ENCODE assay signal across 1 cellular context in genomic region chr11:63250162-63251050, GRCh38.
TF ChIP-seq lines count a peak whose summit lies in the region.

No MANE protein-coding gene starts in this region.

TF ChIP-seq in HepG2, 621 proteins besides CTCF, POLR2A, EP300 and RAD21 (continued from another document and continues in another):
- TF ChIP-seq POGK (CRISPR knock-in tag; conservative IDR thresholded peaks at IDR 0.05) (no peak), SAFB2 (CRISPR knock-in tag; IDR thresholded peaks at IDR 0.05; ENCODE audit: borderline replicate concordance, low read depth) (no peak), ZBTB33 (CRISPR knock-in tag; IDR thresholded peaks at IDR 0.05) (no peak), ZNF816 (CRISPR knock-in tag; IDR thresholded peaks at IDR 0.05; ENCODE audit: borderline replicate concordance) (peak; percentile 55; the same call in 1 of the 2 replicates), CBX5 (CRISPR knock-in tag; IDR thresholded peaks at IDR 0.05; ENCODE audit: borderline replicate concordance) (no peak), THAP11 (CRISPR knock-in tag; IDR thresholded peaks at IDR 0.05) (peak; percentile 83), CCDC6 (CRISPR knock-in tag; IDR thresholded peaks at IDR 0.05) (no peak), ZBTB42 (CRISPR knock-in tag; IDR thresholded peaks at IDR 0.05) (no peak), MAFF (IDR thresholded peaks at IDR 0.05; ENCODE audit: low read depth, low read length) (no peak), ZNF251 (CRISPR knock-in tag; IDR thresholded peaks at IDR 0.05) (no peak), TFE3 (CRISPR knock-in tag; IDR thresholded peaks at IDR 0.05) (peak; percentile 79; the same call in 1 of the 2 replicates), YEATS2 (CRISPR knock-in tag; IDR thresholded peaks at IDR 0.05; ENCODE audit: borderline replicate concordance) (peak; percentile 50; the same call in 1 of the 2 replicates), ARID2 (CRISPR knock-in tag; IDR thresholded peaks at IDR 0.05; ENCODE audit: borderline replicate concordance) (no peak), TBX3 (IDR thresholded peaks at IDR 0.05; ENCODE audit: borderline replicate concordance) (peak; percentile 92), ERF (CRISPR knock-in tag; IDR thresholded peaks at IDR 0.05) (peak; percentile 88), MXD3 (CRISPR knock-in tag; IDR thresholded peaks at IDR 0.05) (no peak), IRF2 (CRISPR knock-in tag; IDR thresholded peaks at IDR 0.05) (peak; percentile 92), ZNF782 (CRISPR knock-in tag; IDR thresholded peaks at IDR 0.05; ENCODE audit: borderline replicate concordance) (no peak), HNF4A (CRISPR knock-in tag; IDR thresholded peaks at IDR 0.05) (peak; percentile 98), ZNF790 (CRISPR knock-in tag; IDR thresholded peaks at IDR 0.05; ENCODE audit: borderline replicate concordance) (no peak; the same call in 1 of the 2 replicates), ZNF382 (CRISPR knock-in tag; IDR thresholded peaks at IDR 0.05; ENCODE audit: borderline replicate concordance) (no peak), KLF6 (CRISPR knock-in tag; IDR thresholded peaks at IDR 0.05) (peak; percentile 89; the same call in 1 of the 2 replicates), TEAD3 (CRISPR knock-in tag; optimal IDR thresholded peaks at IDR 0.05; ENCODE audit: borderline replicate concordance) (peak; percentile 96), TFAP4 (IDR thresholded peaks at IDR 0.05; ENCODE audit: borderline replicate concordance, low read depth) (peak; percentile 56; the same call in 1 of the 2 replicates), FOSL1 (CRISPR knock-in tag; IDR thresholded peaks at IDR 0.05; ENCODE audit: borderline replicate concordance) (peak; percentile 30; the same call in 1 of the 2 replicates), BORCS8-MEF2B (CRISPR knock-in tag; IDR thresholded peaks at IDR 0.05) (no peak), ZNF451 (CRISPR knock-in tag; IDR thresholded peaks at IDR 0.05) (no peak), LBX2 (CRISPR knock-in tag; IDR thresholded peaks at IDR 0.05; ENCODE audit: borderline replicate concordance) (no peak), AKNA (CRISPR knock-in tag; IDR thresholded peaks at IDR 0.05; ENCODE audit: borderline replicate concordance) (no peak), REL (CRISPR knock-in tag; conservative IDR thresholded peaks at IDR 0.05) (no peak), PHB2 (IDR thresholded peaks at IDR 0.05; ENCODE audit: partially characterized antibody) (no peak), ZNF180 (CRISPR knock-in tag; IDR thresholded peaks at IDR 0.05; ENCODE audit: borderline replicate concordance, low read depth) (no peak), ZNF335 (CRISPR knock-in tag; IDR thresholded peaks at IDR 0.05) (0 out of 2 replicates have a peak, but pooled peaks have one; percentile 47), GPN1 (CRISPR knock-in tag; IDR thresholded peaks at IDR 0.05; ENCODE audit: borderline replicate concordance) (no peak), ZBTB7B (CRISPR knock-in tag; IDR thresholded peaks at IDR 0.05) (peak; percentile 82), ZNF670 (CRISPR knock-in tag; IDR thresholded peaks at IDR 0.05; ENCODE audit: borderline replicate concordance) (peak; percentile 57; the same call in 1 of the 2 replicates), GMEB2 (CRISPR knock-in tag; IDR thresholded peaks at IDR 0.05; ENCODE audit: low read depth) (0 out of 2 replicates have a peak, but pooled peaks have one; percentile 37), ZBTB38 (CRISPR knock-in tag; IDR thresholded peaks at IDR 0.05) (no peak), NFATC3 (CRISPR knock-in tag; IDR thresholded peaks at IDR 0.05) (no peak), LRRFIP1 (CRISPR knock-in tag; conservative IDR thresholded peaks at IDR 0.05) (no peak), THAP9 (CRISPR knock-in tag; IDR thresholded peaks at IDR 0.05; ENCODE audit: borderline replicate concordance) (no peak), BRD4 (CRISPR knock-in tag; IDR thresholded peaks at IDR 0.05) (peak; percentile 33; the same call in 1 of the 2 replicates), TGIF2 (CRISPR knock-in tag; IDR thresholded peaks at IDR 0.05) (0 out of 2 replicates have a peak, but pooled peaks have one; percentile 51), PHF5A (CRISPR knock-in tag; IDR thresholded peaks at IDR 0.05; ENCODE audit: low read depth, unreplicated experiment) (peak; percentile 97), MAFG (CRISPR knock-in tag; IDR thresholded peaks at IDR 0.05) (no peak), TCF7L2 (IDR thresholded peaks at IDR 0.05; ENCODE audit: low read depth, low read length) (peak; percentile 82)
